ENCODE assay signal across 12 cellular contexts in genomic region chr1:53266038-53266437, GRCh38. TPM values are rescaled to one million over a fixed set of nuclear protein-coding genes. Genes with fewer than 3 reads are reported as not detected.
DNase-seq lines count a peak whose midpoint lies in the region; ATAC-seq and TF ChIP-seq lines count a peak whose summit lies in the region.
"Had no signal": no experiment of that assay in that cellular context is flagged by ENCODE, and none has a peak within 500 bp of the region (broad histone marks: within the 10 kb centered on the region; RNA-seq: fewer than 3 reads in every experiment).

No MANE protein-coding gene starts in this region.

- no peaks in the 10 kb centered on the region for H3K27me3 Mint-ChIP-seq in natural killer cell treated with Interleukin-12 subunit alpha and Interleukin-12 subunit beta and Interleukin-15 and Interleukin-18, amount 100 ng/mL, for 72 hours
- no peaks in the 10 kb centered on the region for H3K27me3 Mint-ChIP-seq in natural killer cell (ENCODE audit: low read depth in 2 of 2)
- H3K27me3 Mint-ChIP-seq: CD8-positive, alpha-beta memory T cell had no signal

- no peaks in the 10 kb centered on the region for H3K27me3 ChIP-seq in OCI-LY3 (ENCODE audit: low read depth, low read length)

- no peaks in the 10 kb centered on the region for H4K20me1 ChIP-seq in OCI-LY3 (ENCODE audit: insufficient read depth, low read length)

- intact Hi-C loops in natural killer cell (cut with micrococcal nuclease) = no loop called here

- H3K4me1 Mint-ChIP-seq in natural killer cell treated with Interleukin-12 subunit alpha and Interleukin-12 subunit beta and Interleukin-15 and Interleukin-18, amount 100 ng/mL, for 72 hours (ENCODE audit: low read depth in 2 of 2) = peaks cover 0 to 5% of the 10 kb centered on the region in 2 donors
- no peaks in the 10 kb centered on the region for H3K4me1 Mint-ChIP-seq in natural killer cell
- H3K4me1 Mint-ChIP-seq: CD8-positive, alpha-beta memory T cell had no signal

- H3K9ac ChIP-seq in OCI-LY3 (ENCODE audit: low read length) = no peak overlapping the region

- no peaks in the 10 kb centered on the region for H3K79me2 ChIP-seq in OCI-LY3 (ENCODE audit: low read length)

- H3K4me3 ChIP-seq in OCI-LY3 (ENCODE audit: low read length) = no peak overlapping the region
- no peak overlapping the region for H3K4me3 ChIP-seq in fibroblast of mammary gland (ENCODE audit: control insufficient read depth, low read depth, low read length)

- H3K27ac ChIP-seq in OCI-LY3 (ENCODE audit: low read length) = no peak overlapping the region

- no peaks in the 10 kb centered on the region for H3K9me3 Mint-ChIP-seq in natural killer cell treated with Interleukin-12 subunit alpha and Interleukin-12 subunit beta and Interleukin-15 and Interleukin-18, amount 100 ng/mL, for 72 hours
- H3K9me3 Mint-ChIP-seq in natural killer cell = no peaks in the 10 kb centered on the region
- H3K9me3 Mint-ChIP-seq: CD8-positive, alpha-beta memory T cell; T-helper 1 cell treated with Interleukin-12 subunit alpha and Interleukin-12 subunit beta and Interleukin-4 antibody, amounts not matched to agents 30 μg/mL and 1 μg/mL, for 36 hours had no signal

- DNase-seq in natural killer cell treated with Interleukin-12 subunit alpha and Interleukin-12 subunit beta and Interleukin-15 and Interleukin-18, amount 100 ng/mL, for 72 hours (ENCODE audit: low spot score) = peak; percentile 32
- DNase-seq in natural killer cell (no peak), fibroblast of mammary gland (ENCODE audit: low read depth) (no peak), NCI-H1930 (lab: John Stamatoyannopoulos, UW) (no peak), NCI-H526 treated with DMSO at 0.1 percent for 48 hours (lab: John Stamatoyannopoulos, UW) (no peak), NCI-H748 treated with DMSO at 0.1 percent for 48 hours (lab: John Stamatoyannopoulos, UW) (no peak)
- DNase-seq: activated effector memory CD4-positive, alpha-beta T cell treated with Interleukin-2 at 50 U/mL for 16 hours; CD8-positive, alpha-beta memory T cell; NCI-H1048 had no signal

- H3K4me2 ChIP-seq in OCI-LY3 (ENCODE audit: low read length) = no peak overlapping the region

- H3K4me3 Mint-ChIP-seq in natural killer cell treated with Interleukin-12 subunit alpha and Interleukin-12 subunit beta and Interleukin-15 and Interleukin-18, amount 100 ng/mL, for 72 hours = no peak overlapping the region
- H3K4me3 Mint-ChIP-seq in natural killer cell = no peak overlapping the region
- H3K4me3 Mint-ChIP-seq: CD8-positive, alpha-beta memory T cell; T-helper 1 cell treated with Interleukin-12 subunit alpha and Interleukin-12 subunit beta and Interleukin-4 antibody, amounts not matched to agents 30 μg/mL and 1 μg/mL, for 36 hours had no signal

- H3K36me3 ChIP-seq in OCI-LY3 (replicated peaks; ENCODE audit: low read depth, low read length) = peaks cover 54% of the 10 kb centered on the region

- no peak for TF ChIP-seq CTCF in natural killer cell (IDR thresholded peaks at IDR 0.05)
- peak; percentile 20; the same call in 1 of the 2 replicates for TF ChIP-seq CTCF in OCI-LY3 (IDR thresholded peaks at IDR 0.05; ENCODE audit: low read depth, low read length)
- TF ChIP-seq CTCF in fibroblast of mammary gland (conservative IDR thresholded peaks at IDR 0.05; ENCODE audit: control insufficient read depth, insufficient read depth, low read depth, low read length) = peak; percentile 22

- no peaks in the 10 kb centered on the region for H3K9me3 ChIP-seq in OCI-LY3 (ENCODE audit: insufficient read depth, low read length)

- no peak for ATAC-seq in natural killer cell treated with Interleukin-12 subunit alpha and Interleukin-12 subunit beta and Interleukin-15 and Interleukin-18, amount 100 ng/mL, for 72 hours
- ATAC-seq in natural killer cell (no peak), HG03571 (IDR thresholded peaks at IDR 0.05; ENCODE audit: unreplicated experiment) (no peak)

- H3K4me1 ChIP-seq in OCI-LY3 (ENCODE audit: low read length) = peaks cover 23% of the 10 kb centered on the region

- no peak overlapping the region for H2AFZ ChIP-seq in OCI-LY3 (ENCODE audit: low read depth, low read length)

- peaks cover 21% of the 10 kb centered on the region for H3K36me3 Mint-ChIP-seq in natural killer cell treated with Interleukin-12 subunit alpha and Interleukin-12 subunit beta and Interleukin-15 and Interleukin-18, amount 100 ng/mL, for 72 hours
- H3K36me3 Mint-ChIP-seq in natural killer cell = peaks cover 7% of the 10 kb centered on the region

- no peak overlapping the region for H3K27ac Mint-ChIP-seq in natural killer cell treated with Interleukin-12 subunit alpha and Interleukin-12 subunit beta and Interleukin-15 and Interleukin-18, amount 100 ng/mL, for 72 hours
- H3K27ac Mint-ChIP-seq in natural killer cell = no peak overlapping the region
- H3K27ac Mint-ChIP-seq: T-helper 1 cell treated with Interleukin-12 subunit alpha and Interleukin-12 subunit beta and Interleukin-4 antibody, amounts not matched to agents 30 μg/mL and 1 μg/mL, for 36 hours had no signal

RNA-seq across cellular contexts. Expression of gene MAGOH, which starts 27.7 kb away (rescaled TPM):
- total RNA-seq in natural killer cell treated with Interleukin-12 subunit alpha and Interleukin-12 subunit beta and Interleukin-15 and Interleukin-18, amount 100 ng/mL, for 72 hours = 10 to 100 TPM; 62.6 to 65.4 TPM
- total RNA-seq in natural killer cell = 10 to 100 TPM; 48.6 to 70.4 (median 69.2) TPM

RNA-seq across cellular contexts. Expression of gene CZIB, which starts 45.6 kb away (rescaled TPM):
- total RNA-seq in natural killer cell treated with Interleukin-12 subunit alpha and Interleukin-12 subunit beta and Interleukin-15 and Interleukin-18, amount 100 ng/mL, for 72 hours = 10 to 100 TPM; 37.5 to 44.5 TPM
- total RNA-seq in natural killer cell = 10 to 100 TPM; 39.6 to 49.7 (median 40.5) TPM
